ENCODE assay signal across 12 cellular contexts in the genomic region with DNA sequence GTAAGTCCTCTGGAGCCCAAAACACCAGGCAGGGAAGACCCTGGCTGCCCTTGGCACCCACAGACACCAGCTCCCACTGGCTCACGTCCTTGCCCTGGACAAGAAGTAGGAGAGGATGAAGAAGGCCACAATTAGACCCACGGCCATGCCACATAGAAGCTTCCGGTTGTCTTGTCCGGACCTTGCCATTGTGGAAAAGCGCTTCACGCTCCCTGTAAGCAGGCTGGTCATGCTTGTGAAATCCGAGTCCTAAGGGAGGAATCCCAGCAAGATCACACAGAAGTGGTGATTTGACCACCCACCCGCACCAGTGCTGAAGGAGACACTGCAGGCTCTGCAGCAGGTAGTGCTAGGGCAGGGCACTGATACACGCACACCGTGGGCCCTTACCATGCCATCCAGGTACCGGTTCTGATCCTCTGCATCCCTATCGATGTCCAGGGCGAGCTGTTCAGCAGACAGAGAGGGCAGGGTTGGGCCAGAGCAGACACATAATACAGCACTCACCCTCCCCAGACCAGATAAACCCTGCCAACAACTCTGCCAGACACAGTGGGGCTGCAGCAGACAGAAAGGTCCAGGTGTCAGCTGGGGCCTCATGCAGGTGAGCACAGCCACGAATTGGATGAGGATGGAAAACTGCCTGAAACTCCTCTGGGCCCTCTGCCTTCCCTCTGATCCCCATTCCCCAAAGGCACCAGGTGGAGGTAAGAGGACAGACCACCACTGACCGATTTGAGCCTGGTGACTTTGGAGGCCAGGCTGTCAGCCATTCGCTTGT. TPM values are rescaled to one million over a fixed set of nuclear protein-coding genes. Genes with fewer than 3 reads are reported as not detected.
DNase-seq lines count a peak whose midpoint lies in the region; ATAC-seq and TF ChIP-seq lines count a peak whose summit lies in the region.
"Had no signal": no experiment of that assay in that cellular context is flagged by ENCODE, and none has a peak within 500 bp of the region (broad histone marks: within the 10 kb centered on the region; RNA-seq: fewer than 3 reads in every experiment).

No MANE protein-coding gene starts in this region.

- H3K9ac ChIP-seq in Loucy (ENCODE audit: low read depth, low read length, poor library complexity, severe bottlenecking) = peak overlapping the region; percentile 99

- no peaks in the 10 kb centered on the region for H3K9me2 ChIP-seq in Loucy (replicated peaks; ENCODE audit: low read depth, low read length)

- TF ChIP-seq CTCF in AG09309 (IDR thresholded peaks at IDR 0.05; ENCODE audit: control insufficient read depth, insufficient read depth, low read depth, low read length, missing control alignments) (no peak), Loucy (conservative IDR thresholded peaks at IDR 0.05; ENCODE audit: low read length) (no peak), chondrocyte (IDR thresholded peaks at IDR 0.05) (no peak), natural killer cell (IDR thresholded peaks at IDR 0.05) (no peak)

- DNase-seq in AG09309 (ENCODE audit: low read depth) (no peak), chondrocyte (ENCODE audit: low spot score) (no peak), natural killer cell (no peak), Ammon's horn (ENCODE audit: low spot score) (no peak), germinal center (ENCODE audit: low spot score) (no peak)
- DNase-seq: GOT3 had no signal

- H3K9me3 ChIP-seq in Loucy (ENCODE audit: insufficient read depth, low read depth, low read length) = no peaks in the 10 kb centered on the region
- H3K9me3 ChIP-seq: ovary, tibial nerve had no signal

- H3K4me2 ChIP-seq in Loucy (ENCODE audit: low read depth, low read length, poor library complexity, severe bottlenecking) = peak overlapping the region; percentile 78

- no peaks in the 10 kb centered on the region for H3K27me3 ChIP-seq in Loucy (ENCODE audit: insufficient read depth, low read length, poor library complexity, severe bottlenecking)
- H3K27me3 ChIP-seq: ovary, tibial nerve had no signal

- no peak overlapping the region for H2AFZ ChIP-seq in Loucy (ENCODE audit: low read length)

- peaks cover 3% of the 10 kb centered on the region; the same call in 1 of the 2 replicates for H3K36me3 ChIP-seq in Loucy (ENCODE audit: insufficient read depth, low read length)
- H3K36me3 ChIP-seq: ovary had no signal

- peaks cover 5% of the 10 kb centered on the region for H3F3A ChIP-seq in Loucy (ENCODE audit: low read depth)

- H3K4me3 Mint-ChIP-seq in chondrocyte (ENCODE audit: unreplicated experiment) (peak overlapping the region; percentile 99), natural killer cell (peak overlapping the region; percentile 47)

- H4K20me1 ChIP-seq in Loucy (ENCODE audit: insufficient read depth, low read length, poor library complexity, severe bottlenecking) = peaks cover 28% of the 10 kb centered on the region

- intact Hi-C loops in natural killer cell (cut with micrococcal nuclease) = loop anchor here (5.0 kb wide), 2 partner anchors 152 to 212 kb away; no protein-coding TSS in a partner anchor

- peaks cover 15% of the 10 kb centered on the region for H3K36me3 Mint-ChIP-seq in chondrocyte (ENCODE audit: low read depth)
- H3K36me3 Mint-ChIP-seq in natural killer cell = no peaks in the 10 kb centered on the region

- H3K27ac Mint-ChIP-seq in chondrocyte (ENCODE audit: unreplicated experiment) = no peak overlapping the region
- H3K27ac Mint-ChIP-seq in natural killer cell = no peak overlapping the region

- ATAC-seq in natural killer cell (no peak), GM21717 (IDR thresholded peaks at IDR 0.05; ENCODE audit: unreplicated experiment) (no peak), HG03457 (IDR thresholded peaks at IDR 0.05; ENCODE audit: unreplicated experiment) (no peak)

- no peaks in the 10 kb centered on the region for H3K27me3 Mint-ChIP-seq in chondrocyte (ENCODE audit: low read depth)
- H3K27me3 Mint-ChIP-seq in natural killer cell (ENCODE audit: low read depth in 2 of 2) = no peaks in the 10 kb centered on the region

- H3K9me3 Mint-ChIP-seq in chondrocyte (ENCODE audit: low read depth) (no peaks in the 10 kb centered on the region), natural killer cell (no peaks in the 10 kb centered on the region)

- H3K4me3 ChIP-seq in AG09309 (ENCODE audit: control insufficient read depth, low read depth, low read length) = peak overlapping the region; percentile 91
- peak overlapping the region; percentile 98 for H3K4me3 ChIP-seq in Loucy (ENCODE audit: low read length, poor library complexity, severe bottlenecking)

- peaks cover 50% of the 10 kb centered on the region for H3K79me2 ChIP-seq in Loucy (ENCODE audit: insufficient read depth, low read length)

- H3K4me1 Mint-ChIP-seq in chondrocyte (ENCODE audit: low read depth) = peaks cover 42% of the 10 kb centered on the region
- peaks cover 43 to 53% of the 10 kb centered on the region in 2 donors for H3K4me1 Mint-ChIP-seq in natural killer cell

- H3K4me1 ChIP-seq in Loucy (ENCODE audit: insufficient read depth, low read length, poor library complexity, severe bottlenecking) = peaks cover 53% of the 10 kb centered on the region

RNA-seq across cellular contexts. Expression of gene BET1L, which starts 1.8 kb away (rescaled TPM):
- total RNA-seq in chondrocyte (58.0 to 71.1 TPM (median 59.6 TPM) in 3 replicates), natural killer cell (10 to 100 TPM; 32.4 to 44.1 (median 35.8) TPM)

RNA-seq across cellular contexts. Expression of gene RIC8A, which starts 2.1 kb away (rescaled TPM):
- total RNA-seq in chondrocyte (107 to 130 TPM (median 124 TPM) in 3 replicates), natural killer cell (100 to 1,000 TPM; 102 to 153 (median 106) TPM)

RNA-seq across cellular contexts. Expression of gene SCGB1C1, which starts 12.5 kb away (rescaled TPM):
- total RNA-seq in chondrocyte (not detected in 3 replicates), natural killer cell (1 to 10 TPM in 1 of 3 donors, under 1 TPM in 1, not detected in 1; 0.73 to 2.1 TPM)
- total RNA-seq: dermis microvascular lymphatic vessel endothelial cell, ovary, tibial nerve had no signal

RNA-seq across cellular contexts. Expression of gene SIRT3, which starts 30.7 kb away (rescaled TPM):
- total RNA-seq in chondrocyte (14.5 to 20.9 TPM (median 18.5 TPM) in 3 replicates), natural killer cell (10 to 100 TPM; 20.1 to 24.2 (median 21.2) TPM)

RNA-seq across cellular contexts. Expression of gene PSMD13, which starts 31.4 kb away (rescaled TPM):
- total RNA-seq in chondrocyte (103 to 122 TPM (median 104 TPM) in 3 replicates), natural killer cell (100 to 1,000 TPM in 2 of 3 donors, 10 to 100 TPM in 1; 94.6 to 111 (median 104) TPM)
